ENCODE assay signal across 28 cellular contexts in the genomic region with DNA sequence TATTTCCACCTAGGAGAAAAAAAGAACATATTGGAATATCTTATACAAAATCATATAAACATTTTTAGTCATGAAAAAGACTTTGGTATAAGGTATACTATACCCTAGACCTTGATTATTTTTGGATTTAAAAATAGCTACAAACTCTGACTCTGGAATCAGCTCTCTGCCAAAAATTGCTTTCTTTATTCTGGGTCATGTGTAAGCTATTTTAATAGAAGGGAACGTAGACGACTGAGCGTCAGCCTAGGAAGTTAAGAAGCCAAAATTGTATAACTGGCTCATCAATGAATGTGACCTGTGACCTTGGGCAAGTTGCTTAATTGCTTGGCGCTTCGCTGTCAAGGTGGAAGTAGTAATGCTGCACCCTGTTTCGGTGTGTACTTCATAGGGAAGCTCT.
"Had no signal": no experiment of that assay in that cellular context is flagged by ENCODE, and none has a peak within 500 bp of the region (broad histone marks: within the 10 kb centered on the region; RNA-seq: fewer than 3 reads in every experiment).

No MANE protein-coding gene starts in this region.

- H3K27me3 ChIP-seq: brain microvascular endothelial cell, colonic mucosa, esophagus squamous epithelium, gastroesophageal sphincter, heart right ventricle had no signal

- H3K27ac ChIP-seq: brain microvascular endothelial cell, colonic mucosa, epithelial cell of prostate, esophagus squamous epithelium, gastroesophageal sphincter had no signal

- H3K27me3 Mint-ChIP-seq: activated CD4-positive, alpha-beta memory T cell treated with anti-CD3 and anti-CD28 coated beads for 36 hours; activated CD4-positive, alpha-beta T cell treated with anti-CD3 and anti-CD28 coated beads for 36 hours; activated CD4-positive, alpha-beta T cell treated with anti-CD3 and anti-CD28 coated beads, Interleukin-2, amount 10 ng/mL, durations not matched to agents 24 days and 14 days; activated CD8-positive, alpha-beta memory T cell treated with anti-CD3 and anti-CD28 coated beads, Interleukin-2, amount 10 ng/mL, durations not matched to agents 7 days and 5 days; activated naive CD4-positive, alpha-beta T cell treated with anti-CD3 and anti-CD28 coated beads, Interleukin-2, amount 10 ng/mL, durations not matched to agents 7 days and 5 days; activated naive CD8-positive, alpha-beta T cell treated with anti-CD3 and anti-CD28 coated beads, Interleukin-2, amount 10 ng/mL, durations not matched to agents 7 days and 5 days had no signal

- ATAC-seq: activated CD4-positive, alpha-beta T cell treated with anti-CD3 and anti-CD28 coated beads for 36 hours; activated CD8-positive, alpha-beta memory T cell treated with anti-CD3 and anti-CD28 coated beads, Interleukin-2, amount 10 ng/mL, durations not matched to agents 7 days and 5 days; activated CD8-positive, alpha-beta T cell treated with anti-CD3 and anti-CD28 coated beads, Interleukin-2, amount 10 ng/mL, durations not matched to agents 7 days and 5 days; activated naive CD4-positive, alpha-beta T cell treated with anti-CD3 and anti-CD28 coated beads, Interleukin-2, amount 50 U/mL, for 72 hours; gastroesophageal sphincter had no signal

- H3K27ac Mint-ChIP-seq: activated CD4-positive, alpha-beta memory T cell treated with anti-CD3 and anti-CD28 coated beads for 36 hours; activated CD4-positive, alpha-beta T cell treated with anti-CD3 and anti-CD28 coated beads for 36 hours; activated CD4-positive, alpha-beta T cell treated with anti-CD3 and anti-CD28 coated beads, Interleukin-2, amount 10 ng/mL, durations not matched to agents 24 days and 14 days; activated CD8-positive, alpha-beta memory T cell treated with anti-CD3 and anti-CD28 coated beads, Interleukin-2, amount 10 ng/mL, durations not matched to agents 7 days and 5 days; activated CD8-positive, alpha-beta T cell treated with anti-CD3 and anti-CD28 coated beads, Interleukin-2, amount 10 ng/mL, durations not matched to agents 7 days and 5 days; activated naive CD4-positive, alpha-beta T cell treated with anti-CD3 and anti-CD28 coated beads, Interleukin-2, amount 50 U/mL, for 72 hours; activated naive CD8-positive, alpha-beta T cell treated with anti-CD3 and anti-CD28 coated beads, Interleukin-2, amount 10 ng/mL, durations not matched to agents 7 days and 5 days; activated T-helper 2 cell treated with anti-CD3 and anti-CD28 coated beads, Interferon-gamma antibody, Interleukin-2, Interleukin-4, amounts not matched to agents 10 μg/mL and 5 μg/mL and 100 μg/mL, durations not matched to agents 14 hours and 24 hours and 36 hours had no signal

- H3K36me3 ChIP-seq: brain microvascular endothelial cell, colonic mucosa had no signal

- H3K4me3 Mint-ChIP-seq: activated CD4-positive, alpha-beta memory T cell treated with anti-CD3 and anti-CD28 coated beads for 36 hours; activated CD4-positive, alpha-beta T cell treated with anti-CD3 and anti-CD28 coated beads for 36 hours; activated CD4-positive, alpha-beta T cell treated with anti-CD3 and anti-CD28 coated beads, Interleukin-2, amount 10 ng/mL, durations not matched to agents 24 days and 14 days; activated CD8-positive, alpha-beta memory T cell treated with anti-CD3 and anti-CD28 coated beads, Interleukin-2, amount 10 ng/mL, durations not matched to agents 7 days and 5 days; activated CD8-positive, alpha-beta T cell treated with anti-CD3 and anti-CD28 coated beads, Interleukin-2, amount 10 ng/mL, durations not matched to agents 7 days and 5 days; activated naive CD4-positive, alpha-beta T cell treated with anti-CD3 and anti-CD28 coated beads, Interleukin-2, amount 10 ng/mL, durations not matched to agents 7 days and 5 days; activated naive CD8-positive, alpha-beta T cell treated with anti-CD3 and anti-CD28 coated beads, Interleukin-2, amount 10 ng/mL, durations not matched to agents 7 days and 5 days had no signal

- H3K9me3 ChIP-seq: colonic mucosa, esophagus squamous epithelium, gastroesophageal sphincter, heart right ventricle had no signal

- H3K4me1 ChIP-seq: colonic mucosa had no signal

- DNase-seq: activated CD4-positive, alpha-beta memory T cell treated with anti-CD3 and anti-CD28 coated beads for 36 hours; activated CD4-positive, alpha-beta T cell treated with anti-CD3 and anti-CD28 coated beads for 36 hours; activated CD4-positive, alpha-beta T cell treated with anti-CD3 and anti-CD28 coated beads, Interleukin-2, amount 10 ng/mL, durations not matched to agents 24 days and 14 days; activated CD4-positive, CD25-positive, alpha-beta regulatory T cell; activated CD4-positive, CD25-positive, alpha-beta regulatory T cell treated with anti-CD3 and anti-CD28 coated beads, Interleukin-2, amount 50 U/mL, for 72 hours; activated CD8-positive, alpha-beta memory T cell treated with anti-CD3 and anti-CD28 coated beads, Interleukin-2, amount 10 ng/mL, durations not matched to agents 7 days and 5 days; activated CD8-positive, alpha-beta memory T cell treated with anti-CD3 and anti-CD28 coated beads, Interleukin-2, amount 50 U/mL, for 4 hours; activated CD8-positive, alpha-beta T cell treated with anti-CD3 and anti-CD28 coated beads, Interleukin-2, amount 10 ng/mL, durations not matched to agents 7 days and 5 days; activated effector memory CD4-positive, alpha-beta T cell treated with anti-CD3 and anti-CD28 coated beads, Interleukin-2, amount 50 U/mL, for 16 hours; activated naive CD4-positive, alpha-beta T cell treated with anti-CD3 and anti-CD28 coated beads, Interleukin-2, amount 10 ng/mL, durations not matched to agents 7 days and 5 days; activated naive CD8-positive, alpha-beta T cell treated with anti-CD3 and anti-CD28 coated beads, Interleukin-2, amount 10 ng/mL, durations not matched to agents 7 days and 5 days; activated T-cell treated with anti-CD3 and anti-CD28 coated beads, Interleukin-2, amount 50 U/mL, for 1 hour; amniotic stem cell; anterior cingulate cortex; brain microvascular endothelial cell; caudate nucleus; cerebellar nuclear complex; colonic mucosa; effector CD8-positive, alpha-beta T cell; esophagus squamous epithelium; foreskin melanocyte; heart right ventricle; T-helper 1 cell; T-helper 2 cell had no signal

- H3K9me3 Mint-ChIP-seq: activated CD4-positive, alpha-beta memory T cell treated with anti-CD3 and anti-CD28 coated beads for 36 hours; activated CD4-positive, alpha-beta T cell treated with anti-CD3 and anti-CD28 coated beads, Interleukin-2, amount 10 ng/mL, durations not matched to agents 24 days and 14 days; activated naive CD4-positive, alpha-beta T cell treated with anti-CD3 and anti-CD28 coated beads, Interleukin-2, amount 10 ng/mL, durations not matched to agents 7 days and 5 days; activated naive CD4-positive, alpha-beta T cell treated with anti-CD3 and anti-CD28 coated beads, Interleukin-2, amount 50 U/mL, for 72 hours; activated naive CD8-positive, alpha-beta T cell treated with anti-CD3 and anti-CD28 coated beads, Interleukin-2, amount 10 ng/mL, durations not matched to agents 7 days and 5 days; activated T-helper 2 cell treated with anti-CD3 and anti-CD28 coated beads, Interferon-gamma antibody, Interleukin-2, Interleukin-4, amounts not matched to agents 10 μg/mL and 5 μg/mL and 100 μg/mL, durations not matched to agents 14 hours and 24 hours and 36 hours had no signal

- H3K4me1 Mint-ChIP-seq: activated CD4-positive, alpha-beta T cell treated with anti-CD3 and anti-CD28 coated beads for 36 hours; activated CD4-positive, alpha-beta T cell treated with anti-CD3 and anti-CD28 coated beads, Interleukin-2, amount 10 ng/mL, durations not matched to agents 24 days and 14 days; activated CD8-positive, alpha-beta memory T cell treated with anti-CD3 and anti-CD28 coated beads, Interleukin-2, amount 10 ng/mL, durations not matched to agents 7 days and 5 days; activated naive CD4-positive, alpha-beta T cell treated with anti-CD3 and anti-CD28 coated beads, Interleukin-2, amount 10 ng/mL, durations not matched to agents 7 days and 5 days had no signal

- H3K4me3 ChIP-seq: colonic mucosa, esophagus squamous epithelium, gastroesophageal sphincter, heart right ventricle had no signal
